ENCODE assay signal across 11 cellular contexts in genomic region chr6:165930668-165931067, GRCh38.
"Had no signal": no experiment of that assay in that cellular context is flagged by ENCODE, and none has a peak within 500 bp of the region (broad histone marks: within the 10 kb centered on the region; RNA-seq: fewer than 3 reads in every experiment).

No MANE protein-coding gene starts in this region.

- DNase-seq: GM23248, GOT3, H7, H9, HCEC 1CT, HFFc6 had no signal

- H3K27ac ChIP-seq: GM23248 had no signal

- H3K4me2 ChIP-seq: GM23338 had no signal

- H3K4me3 ChIP-seq: GM23248, GM23338, HAP-1 had no signal

- FAIRE-seq: H1, H54 had no signal

- H3K9ac ChIP-seq: GM23248 had no signal

- H2AFZ ChIP-seq: GM23248, GM23338 had no signal

- ATAC-seq: GM23338, HCT116 had no signal

- H3K36me3 ChIP-seq: HAP-1 had no signal

- H3K9me3 ChIP-seq: HAP-1 had no signal
